ENCODE assay signal across 8 cellular contexts in genomic region chr2:196268538-196269338, GRCh38.
A peak's percentile ranks its signal among the peaks of the same experiment; 100 is the strongest.
DNase-seq lines count a peak whose midpoint lies in the region; ATAC-seq and TF ChIP-seq lines count a peak whose summit lies in the region.

No MANE protein-coding gene starts in this region.

- TF ChIP-seq CTCF in VCaP (conservative IDR thresholded peaks at IDR 0.05) = no peak

- peak overlapping the region; percentile 46 for H3K27ac ChIP-seq in VCaP

- ATAC-seq in HG03066 (IDR thresholded peaks at IDR 0.05; ENCODE audit: low read depth, unreplicated experiment) (peak; percentile 53), left lobe of liver (peak; percentile 13), GM19467 (IDR thresholded peaks at IDR 0.05; ENCODE audit: unreplicated experiment) (no peak)

- DNase-seq in Caki2 (ENCODE audit: low read depth) (peak; percentile 21), left lobe of liver (ENCODE audit: low spot score) (no peak), AG08395 (ENCODE audit: low spot score) (no peak), HuH-7.5 (ENCODE audit: low spot score) (no peak), COLO668 (lab: John Stamatoyannopoulos, UW; ENCODE audit: unreplicated experiment) (no peak)

- in situ Hi-C loops in Caki2 (cut with HindIII; ENCODE audit: low pct_unique_long_range_greater_than_20kb, low sequenced_read_pairs) = no loop called here
